1 cellular context compared by ENCODE assay signal in the genomic region with DNA sequence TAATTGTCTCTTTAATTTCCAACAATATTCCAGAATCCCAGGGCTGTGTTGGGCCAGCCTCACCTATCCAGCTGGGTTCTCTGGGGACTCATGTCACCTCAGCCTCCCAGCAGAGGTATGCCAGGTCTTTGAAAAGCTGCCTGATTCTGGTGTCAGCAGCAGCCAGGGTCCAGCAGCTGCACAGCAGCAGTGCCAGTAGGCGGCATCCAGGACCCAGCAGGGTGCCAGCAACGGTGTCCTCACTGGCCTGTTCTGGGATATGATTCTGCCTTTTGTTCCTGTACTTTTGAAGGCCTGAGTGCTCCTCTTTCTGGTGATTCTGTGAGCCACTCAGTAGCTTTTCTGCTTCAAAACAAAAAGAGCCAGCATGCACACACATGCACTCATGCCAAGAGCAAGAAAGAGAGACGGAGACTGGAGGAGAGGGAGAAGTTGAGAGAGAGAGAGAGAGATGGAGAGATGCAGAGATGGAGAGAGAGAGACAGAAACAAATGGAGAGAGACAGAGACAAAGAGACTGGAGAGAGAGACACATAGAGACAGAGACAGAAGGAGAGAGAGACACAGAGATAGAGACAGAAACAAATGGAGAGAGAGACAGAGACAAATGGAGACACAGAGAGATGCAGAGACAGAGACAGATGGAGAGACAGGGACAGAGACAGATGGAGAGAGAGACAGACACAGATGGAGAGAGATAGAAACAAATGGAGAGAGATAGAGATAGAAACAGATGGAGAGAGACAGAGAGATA.
TF ChIP-seq lines count a peak whose summit lies in the region.

No MANE protein-coding gene starts in this region.

TF ChIP-seq in A549, 52 proteins besides CTCF, POLR2A, EP300 and RAD21 (continued from another document):
- TF ChIP-seq KDM1A (IDR thresholded peaks at IDR 0.05; ENCODE audit: low read depth) (no peak), KDM5A (IDR thresholded peaks at IDR 0.05) (no peak), CBX2 (IDR thresholded peaks at IDR 0.05; ENCODE audit: borderline replicate concordance, low read depth) (no peak), CHD2 (IDR thresholded peaks at IDR 0.05; ENCODE audit: low read length, partially characterized antibody) (no peak), JUN (IDR thresholded peaks at IDR 0.05) (no peak), ZSCAN20 (CRISPR knock-in tag; IDR thresholded peaks at IDR 0.05) (no peak), FOSL2 (IDR thresholded peaks at IDR 0.05) (no peak), FOSL2 (CRISPR knock-in tag; IDR thresholded peaks at IDR 0.05) (no peak)
